ENCODE assay signal across 8 cellular contexts in the genomic region with DNA sequence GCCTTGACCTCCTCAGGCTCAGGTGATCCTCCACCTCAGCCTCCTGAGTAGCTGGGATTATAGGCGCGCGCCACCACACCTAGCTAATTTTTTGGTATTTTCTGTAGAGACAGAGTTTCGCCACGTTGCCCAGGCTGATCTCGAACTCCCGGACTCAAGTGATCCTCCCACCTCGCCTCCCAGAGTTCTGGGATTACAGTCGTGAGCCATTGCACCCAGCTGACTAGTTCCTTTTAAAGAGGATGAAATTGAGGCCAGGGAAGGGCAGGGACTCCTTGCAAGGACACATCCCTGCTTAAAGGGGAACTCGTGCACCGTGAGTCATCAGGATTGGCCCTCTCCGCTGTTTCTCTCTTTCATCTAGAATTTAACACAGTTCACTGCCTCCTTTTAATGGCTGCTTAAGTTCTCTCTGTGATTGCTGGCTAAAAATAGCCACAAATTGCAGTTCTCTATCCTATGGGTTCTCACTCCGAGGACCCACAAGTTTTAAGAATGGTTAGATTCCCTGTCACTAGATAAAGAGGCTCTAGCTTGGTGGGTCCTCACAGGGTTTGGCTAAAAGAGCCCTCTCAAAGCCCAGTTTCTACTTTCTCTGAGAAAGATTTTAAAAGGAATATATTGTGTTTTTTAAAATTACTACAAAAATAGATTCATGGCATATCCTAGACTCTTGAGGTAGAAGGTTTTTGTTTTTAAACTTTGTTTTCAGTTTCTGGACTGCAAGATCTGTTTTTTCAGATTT. TPM values are rescaled to one million over a fixed set of nuclear protein-coding genes. Genes with fewer than 3 reads are reported as not detected.
DNase-seq lines count a peak whose midpoint lies in the region; TF ChIP-seq lines count a peak whose summit lies in the region.

No MANE protein-coding gene starts in this region.

- H3K4me3 Mint-ChIP-seq in brain: peak overlapping the region; percentile 86 to 91 (median 89)

- H3K9me3 ChIP-seq in iPS-18c (ENCODE audit: control insufficient read depth, insufficient read depth, low read length) (no peaks in the 10 kb centered on the region), sigmoid colon (no peaks in the 10 kb centered on the region)

- TF ChIP-seq CTCF in brain (conservative IDR thresholded peaks at IDR 0.05) (no peak), sigmoid colon (IDR thresholded peaks at IDR 0.05) (no peak)

- H3K4me1 ChIP-seq in sigmoid colon: peaks cover 0 to 34% (median 20%) of the 10 kb centered on the region in 4 donors

- H3K4me1 Mint-ChIP-seq in brain: peaks cover 62% of the 10 kb centered on the region

- WGBS in sigmoid colon, 2 donors: 46 to 51% methylated on average over 13 of the region's 13 CpGs

- DNase-seq in NOMO-1 (lab: John Stamatoyannopoulos, UW; ENCODE audit: unreplicated experiment in 2 of 2) (peak; percentile 76 to 93), sigmoid colon (peak; percentile 96), NCI-H2081 treated with DMSO at 0.1 percent for 48 hours (lab: John Stamatoyannopoulos, UW) (no peak), NCI-H146 (lab: John Stamatoyannopoulos, UW) (no peak)
- no peak for DNase-seq in central memory CD4-positive, alpha-beta T cell

- no peak for TF ChIP-seq POLR2A in sigmoid colon (IDR thresholded peaks at IDR 0.05)

- H3K27ac Mint-ChIP-seq in brain: peak overlapping the region; percentile 94 to 98 (median 97)

- peaks cover 2% of the 10 kb centered on the region for H3K27me3 Mint-ChIP-seq in brain

- intact Hi-C loops in sigmoid colon (cut with DNase I): no loop called here

- peak in 1 of 4 donors; percentile 58 for TF ChIP-seq EP300 in sigmoid colon (IDR thresholded peaks at IDR 0.05)

- peak overlapping the region; percentile 80 for H3K4me3 ChIP-seq in GM08714 (ENCODE audit: low read length)
- H3K4me3 ChIP-seq in iPS-18c (ENCODE audit: insufficient read depth, low read depth, low read length): peak overlapping the region; percentile 34; the same call in 1 of the 2 replicates
- H3K4me3 ChIP-seq in sigmoid colon: peak overlapping the region; percentile 60 to 92 (median 75)

- peak overlapping the region; percentile 95 to 99 (median 99) for H3K27ac ChIP-seq in sigmoid colon

- H3K36me3 Mint-ChIP-seq in brain: no peaks in the 10 kb centered on the region

- peaks cover 0 to 10% (median 0%) of the 10 kb centered on the region in 4 donors for H3K36me3 ChIP-seq in sigmoid colon

- peaks cover 0 to 4% (median 0%) of the 10 kb centered on the region in 5 experiments for H3K9me3 Mint-ChIP-seq in brain

- H3K27me3 ChIP-seq in sigmoid colon: no peaks in the 10 kb centered on the region

RNA-seq across cellular contexts. Expression of gene CRTAP, which starts 1.4 kb away (rescaled TPM):
- polyA plus RNA-seq in brain (ENCODE audit: insufficient read depth, low read depth, low replicate concordance): 50.1 TPM
- 100 to 1,000 TPM; 245 to 509 (median 309) TPM for total RNA-seq in sigmoid colon
- 100 to 1,000 TPM in 1 of 3 donors, 10 to 100 TPM in 2; 25.7 to 124 (median 72.3) TPM for polyA plus RNA-seq in sigmoid colon

RNA-seq across cellular contexts. Expression of gene GLB1, which starts 18.2 kb away (rescaled TPM):
- polyA plus RNA-seq in brain (ENCODE audit: insufficient read depth, low read depth, low replicate concordance): 21.1 TPM
- 10 to 100 TPM; 36.5 to 55.4 (median 40.0) TPM for total RNA-seq in sigmoid colon
- 10 to 100 TPM; 28.2 to 32.9 (median 30.5) TPM for polyA plus RNA-seq in sigmoid colon

RNA-seq across cellular contexts. Expression of gene TMPPE, which starts 18.2 kb away (rescaled TPM):
- polyA plus RNA-seq in brain (ENCODE audit: insufficient read depth, low read depth, low replicate concordance): 0.24 TPM
- total RNA-seq in sigmoid colon: 1 to 10 TPM; 4.2 to 5.8 (median 4.8) TPM
- 1 to 10 TPM in 1 of 3 donors, under 1 TPM in 1, not detected in 1; 0.92 to 3.4 TPM for polyA plus RNA-seq in sigmoid colon

Comparison
In these comparisons a context has a peak if more than half of its experiments do, and no peak if none do; other contexts are left out.
1. DNase-seq: peak in NOMO-1 (2 of 2) and sigmoid colon (single experiment); none in NCI-H2081 treated with DMSO at 0.1 percent for 48 hours (single experiment), central memory CD4-positive, alpha-beta T cell (single experiment) and NCI-H146 (single experiment).
2. Peak in every context shown above with its lines, with median percentiles within 50 percentile points of each other: H3K4me3 ChIP-seq.